Comparison of ENCODE assay signal across 1 cellular context in the genomic region with DNA sequence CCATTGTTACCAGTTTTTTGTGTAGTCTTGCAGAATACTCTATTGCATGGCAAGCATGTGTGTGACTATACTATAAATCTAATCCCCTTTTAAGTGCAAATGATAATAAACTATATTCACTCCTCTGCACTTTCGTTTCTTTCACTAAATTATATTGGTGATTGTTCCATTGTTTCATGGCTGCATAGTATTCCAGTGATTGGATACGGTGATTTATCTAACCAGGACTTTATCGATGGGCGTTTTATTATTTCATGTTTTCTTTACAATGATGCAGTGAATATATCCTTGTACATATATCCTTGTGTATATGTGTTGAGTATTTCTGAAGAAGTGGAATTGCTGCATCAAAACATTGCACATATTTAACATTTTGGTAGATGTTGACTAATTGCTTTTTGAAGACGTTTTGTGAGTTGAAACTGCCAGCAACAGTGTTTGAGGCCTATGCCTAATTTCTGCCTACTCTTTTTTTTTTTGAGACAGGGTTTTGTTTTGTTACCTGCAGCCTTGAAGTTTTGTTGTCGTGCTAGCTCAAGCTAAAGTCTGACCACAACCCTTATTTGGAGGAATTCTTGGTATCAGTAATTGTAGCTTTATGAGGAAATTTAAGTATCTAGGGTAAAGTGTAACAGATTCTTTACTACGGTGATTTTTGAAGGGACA.
TF ChIP-seq lines count a peak whose summit lies in the region.

No MANE protein-coding gene starts in this region.

TF ChIP-seq in H1, 55 proteins besides CTCF, POLR2A, EP300 and RAD21:
- TF ChIP-seq RXRA (IDR thresholded peaks at IDR 0.05; ENCODE audit: insufficient read depth, low read depth, low read length) (no peak), HDAC6 (IDR thresholded peaks at IDR 0.05; ENCODE audit: low read depth, low read length) (no peak)
